In the genomic region with DNA sequence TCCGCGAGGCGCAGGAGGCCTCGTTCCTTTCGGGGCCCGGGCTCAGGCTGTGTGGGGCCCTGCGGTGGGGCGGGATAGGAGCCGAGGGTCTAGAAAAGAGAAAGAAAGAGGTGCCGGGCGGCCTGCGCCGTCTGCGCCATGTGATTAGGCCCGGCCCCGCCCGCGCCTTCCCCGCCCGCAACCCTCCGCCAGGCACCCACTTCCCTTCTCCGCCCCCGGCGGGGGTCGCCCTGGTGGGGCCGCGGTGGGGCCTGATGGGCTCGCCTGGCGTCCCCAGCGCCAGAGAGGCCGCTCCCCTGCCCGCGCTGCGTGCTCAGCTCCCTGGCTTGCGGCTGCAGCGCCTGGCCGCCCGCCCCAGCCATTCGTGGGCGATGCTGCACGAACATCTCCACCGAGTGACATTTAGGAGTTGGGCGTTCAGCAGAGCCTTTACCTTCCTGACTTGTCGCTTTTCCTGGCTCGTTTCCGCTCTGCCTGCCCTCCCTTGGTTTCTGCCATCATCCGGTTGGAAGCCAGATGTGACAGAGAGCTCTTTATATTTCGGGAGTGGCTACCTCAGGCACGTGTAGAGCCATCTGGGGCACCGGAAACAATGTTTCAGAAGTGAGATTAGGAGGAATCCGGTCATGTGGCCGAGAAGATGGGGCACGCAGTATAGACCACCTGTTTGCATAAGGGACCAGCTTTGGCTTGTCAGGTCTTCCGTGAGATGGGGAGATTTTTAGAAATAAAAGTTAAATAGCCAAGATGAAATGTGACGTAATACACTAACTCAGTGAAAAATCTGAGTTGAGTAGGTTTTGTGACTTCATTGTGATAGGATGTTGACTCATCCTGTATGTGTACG, we compare ENCODE assay signal across 8 cellular contexts. TPM values are rescaled to one million over a fixed set of nuclear protein-coding genes. Genes with fewer than 3 reads are reported as not detected.
DNase-seq lines count a peak whose midpoint lies in the region; ATAC-seq, FAIRE-seq and TF ChIP-seq lines count a peak whose summit lies in the region.

No MANE protein-coding gene starts in this region.

- POLR2A ChIA-PET in WTC11 (lab: Charles Lee) = interaction anchor here (0.6 to 1.6 kb wide), 3 partner anchors 10 to 563 kb away, joined by 3 to 10 read pairs (median 5); no protein-coding TSS in a partner anchor

- peak overlapping the region; percentile 77 to 89 for H3K9ac ChIP-seq in kidney (ENCODE audit: low read length in 2 of 2)

- H3K9me3 ChIP-seq in kidney (ENCODE audit: control insufficient read depth in 1 of 2, low read length in 2 of 2) = no peaks in the 10 kb centered on the region

- no peak for FAIRE-seq in kidney (lab: Jason Lieb, UNC)

- ATAC-seq in GM18858 (IDR thresholded peaks at IDR 0.05; ENCODE audit: unreplicated experiment) = peak; percentile 48
- peak; percentile 54 for ATAC-seq in HG03095 (IDR thresholded peaks at IDR 0.05; ENCODE audit: unreplicated experiment)
- ATAC-seq in WTC11 = peak; percentile 19

- H3K4me1 Mint-ChIP-seq in WTC11 = peaks cover 44% of the 10 kb centered on the region

- DNase-seq in A172 (ENCODE audit: low spot score) = peak; percentile 88
- peak; percentile 85 for DNase-seq in NCI-H2227 (lab: John Stamatoyannopoulos, UW; ENCODE audit: unreplicated experiment)
- peak; percentile 54 for DNase-seq in WTC11 (ENCODE audit: low spot score)
- DNase-seq in cardiac fibroblast (ENCODE audit: low read depth in 2 of 2) = peak; percentile 49 to 86
- peak; percentile 88 for DNase-seq in kidney
- peak; percentile 16 to 39 for DNase-seq in stimulated activated CD4-positive, alpha-beta T cell treated with anti-CD3 and anti-CD28 coated beads, Interleukin-1b, Interleukin-23, amount 100 ng/mL, for 1 hour (ENCODE audit: low read depth in 2 of 2)

- H3K36me3 ChIP-seq in kidney (ENCODE audit: control insufficient read depth in 1 of 2, insufficient read depth in 2 of 2, low read length in 2 of 2) = peaks cover 0 to 6% of the 10 kb centered on the region in 2 donors

- peak overlapping the region; percentile 93 to 94 for H3K27ac ChIP-seq in kidney (ENCODE audit: low read depth in 2 of 2, low read length in 2 of 2)

- CTCF ChIA-PET in WTC11 (lab: Charles Lee) = interaction anchor here (1.0 kb wide), 1 partner anchor 31 kb away, joined by 3 read pairs; no protein-coding TSS in a partner anchor

- no peaks in the 10 kb centered on the region for H3K4me1 ChIP-seq in kidney (ENCODE audit: control insufficient read depth in 1 of 2, insufficient read depth in 1 of 2, low read depth in 1 of 2, low read length in 2 of 2)

- peak overlapping the region; percentile 72 to 92 for H3K4me3 ChIP-seq in cardiac fibroblast (replicated peaks in 1 of 2; ENCODE audit: low read depth in 2 of 2, low read length in 2 of 2)
- H3K4me3 ChIP-seq in kidney (ENCODE audit: low read length in 2 of 2) = peak overlapping the region; percentile 72 to 97

- TF ChIP-seq CTCF in WTC11 (IDR thresholded peaks at IDR 0.05) (no peak), cardiac fibroblast (IDR thresholded peaks at IDR 0.05; ENCODE audit: low read depth, low read length) (no peak), kidney (IDR thresholded peaks at IDR 0.05; ENCODE audit: borderline replicate concordance, extremely low read depth, insufficient read depth) (no peak)

- peak overlapping the region; percentile 93 for H3K27ac Mint-ChIP-seq in WTC11

- H3K36me3 Mint-ChIP-seq in WTC11 = peaks cover 10% of the 10 kb centered on the region

- H3K9me3 Mint-ChIP-seq in WTC11 = no peaks in the 10 kb centered on the region

- peak overlapping the region; percentile 94 for H3K4me3 Mint-ChIP-seq in WTC11

- no peaks in the 10 kb centered on the region; the same call in 1 of the 2 replicates for H3K27me3 Mint-ChIP-seq in WTC11 (ENCODE audit: low read depth)

- intact Hi-C loops in kidney (cut with DNase I) = no loop called here

TF ChIP-seq in WTC11, 78 proteins besides CTCF, POLR2A, EP300 and RAD21 (continues in another document):
- peak; percentile 16; the same call in 1 of the 2 replicates for TF ChIP-seq TCF7 (CRISPR knock-in tag; IDR thresholded peaks at IDR 0.05; ENCODE audit: low read depth)
- TF ChIP-seq SMAD4 (CRISPR knock-in tag; IDR thresholded peaks at IDR 0.05) = no peak
- TF ChIP-seq, protein P1, sequence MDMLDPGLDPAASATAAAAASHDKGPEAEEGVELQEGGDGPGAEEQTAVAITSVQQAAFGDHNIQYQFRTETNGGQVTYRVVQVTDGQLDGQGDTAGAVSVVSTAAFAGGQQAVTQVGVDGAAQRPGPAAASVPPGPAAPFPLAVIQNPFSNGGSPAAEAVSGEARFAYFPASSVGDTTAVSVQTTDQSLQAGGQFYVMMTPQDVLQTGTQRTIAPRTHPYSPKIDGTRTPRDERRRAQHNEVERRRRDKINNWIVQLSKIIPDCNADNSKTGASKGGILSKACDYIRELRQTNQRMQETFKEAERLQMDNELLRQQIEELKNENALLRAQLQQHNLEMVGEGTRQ (CRISPR knock-in tag; IDR thresholded peaks at IDR 0.05) = peak; percentile 71
- peak; percentile 22; the same call in 1 of the 2 replicates for TF ChIP-seq ZNF423 (CRISPR knock-in tag; IDR thresholded peaks at IDR 0.05)
- TF ChIP-seq, protein P2, sequence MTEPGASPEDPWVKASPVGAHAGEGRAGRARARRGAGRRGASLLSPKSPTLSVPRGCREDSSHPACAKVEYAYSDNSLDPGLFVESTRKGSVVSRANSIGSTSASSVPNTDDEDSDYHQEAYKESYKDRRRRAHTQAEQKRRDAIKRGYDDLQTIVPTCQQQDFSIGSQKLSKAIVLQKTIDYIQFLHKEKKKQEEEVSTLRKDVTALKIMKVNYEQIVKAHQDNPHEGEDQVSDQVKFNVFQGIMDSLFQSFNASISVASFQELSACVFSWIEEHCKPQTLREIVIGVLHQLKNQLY (CRISPR knock-in tag; IDR thresholded peaks at IDR 0.05) = 0 out of 2 replicates have a peak, but pooled peaks have one; percentile 48
- TF ChIP-seq PRRX2 (CRISPR knock-in tag; IDR thresholded peaks at IDR 0.05) = no peak
- TF ChIP-seq CBFB (CRISPR knock-in tag; IDR thresholded peaks at IDR 0.05; ENCODE audit: low read depth) = no peak
- no peak for TF ChIP-seq ZNF263 (CRISPR knock-in tag; IDR thresholded peaks at IDR 0.05; ENCODE audit: low read depth)
- TF ChIP-seq, protein P3, sequence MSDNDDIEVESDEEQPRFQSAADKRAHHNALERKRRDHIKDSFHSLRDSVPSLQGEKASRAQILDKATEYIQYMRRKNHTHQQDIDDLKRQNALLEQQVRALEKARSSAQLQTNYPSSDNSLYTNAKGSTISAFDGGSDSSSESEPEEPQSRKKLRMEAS (CRISPR knock-in tag; IDR thresholded peaks at IDR 0.05) = peak; percentile 85
- TF ChIP-seq ZBTB21 (CRISPR knock-in tag; IDR thresholded peaks at IDR 0.05; ENCODE audit: borderline replicate concordance) = peak; percentile 67
- TF ChIP-seq, protein P4, sequence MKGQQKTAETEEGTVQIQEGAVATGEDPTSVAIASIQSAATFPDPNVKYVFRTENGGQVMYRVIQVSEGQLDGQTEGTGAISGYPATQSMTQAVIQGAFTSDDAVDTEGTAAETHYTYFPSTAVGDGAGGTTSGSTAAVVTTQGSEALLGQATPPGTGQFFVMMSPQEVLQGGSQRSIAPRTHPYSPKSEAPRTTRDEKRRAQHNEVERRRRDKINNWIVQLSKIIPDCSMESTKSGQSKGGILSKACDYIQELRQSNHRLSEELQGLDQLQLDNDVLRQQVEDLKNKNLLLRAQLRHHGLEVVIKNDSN (CRISPR knock-in tag; IDR thresholded peaks at IDR 0.05) = peak; percentile 61
- TF ChIP-seq, protein P5, sequence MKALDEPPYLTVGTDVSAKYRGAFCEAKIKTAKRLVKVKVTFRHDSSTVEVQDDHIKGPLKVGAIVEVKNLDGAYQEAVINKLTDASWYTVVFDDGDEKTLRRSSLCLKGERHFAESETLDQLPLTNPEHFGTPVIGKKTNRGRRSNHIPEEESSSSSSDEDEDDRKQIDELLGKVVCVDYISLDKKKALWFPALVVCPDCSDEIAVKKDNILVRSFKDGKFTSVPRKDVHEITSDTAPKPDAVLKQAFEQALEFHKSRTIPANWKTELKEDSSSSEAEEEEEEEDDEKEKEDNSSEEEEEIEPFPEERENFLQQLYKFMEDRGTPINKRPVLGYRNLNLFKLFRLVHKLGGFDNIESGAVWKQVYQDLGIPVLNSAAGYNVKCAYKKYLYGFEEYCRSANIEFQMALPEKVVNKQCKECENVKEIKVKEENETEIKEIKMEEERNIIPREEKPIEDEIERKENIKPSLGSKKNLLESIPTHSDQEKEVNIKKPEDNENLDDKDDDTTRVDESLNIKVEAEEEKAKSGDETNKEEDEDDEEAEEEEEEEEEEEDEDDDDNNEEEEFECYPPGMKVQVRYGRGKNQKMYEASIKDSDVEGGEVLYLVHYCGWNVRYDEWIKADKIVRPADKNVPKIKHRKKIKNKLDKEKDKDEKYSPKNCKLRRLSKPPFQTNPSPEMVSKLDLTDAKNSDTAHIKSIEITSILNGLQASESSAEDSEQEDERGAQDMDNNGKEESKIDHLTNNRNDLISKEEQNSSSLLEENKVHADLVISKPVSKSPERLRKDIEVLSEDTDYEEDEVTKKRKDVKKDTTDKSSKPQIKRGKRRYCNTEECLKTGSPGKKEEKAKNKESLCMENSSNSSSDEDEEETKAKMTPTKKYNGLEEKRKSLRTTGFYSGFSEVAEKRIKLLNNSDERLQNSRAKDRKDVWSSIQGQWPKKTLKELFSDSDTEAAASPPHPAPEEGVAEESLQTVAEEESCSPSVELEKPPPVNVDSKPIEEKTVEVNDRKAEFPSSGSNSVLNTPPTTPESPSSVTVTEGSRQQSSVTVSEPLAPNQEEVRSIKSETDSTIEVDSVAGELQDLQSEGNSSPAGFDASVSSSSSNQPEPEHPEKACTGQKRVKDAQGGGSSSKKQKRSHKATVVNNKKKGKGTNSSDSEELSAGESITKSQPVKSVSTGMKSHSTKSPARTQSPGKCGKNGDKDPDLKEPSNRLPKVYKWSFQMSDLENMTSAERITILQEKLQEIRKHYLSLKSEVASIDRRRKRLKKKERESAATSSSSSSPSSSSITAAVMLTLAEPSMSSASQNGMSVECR (CRISPR knock-in tag; IDR thresholded peaks at IDR 0.05; ENCODE audit: borderline replicate concordance) = peak; percentile 18; the same call in 1 of the 2 replicates
- 0 out of 2 replicates have a peak, but pooled peaks have one; percentile 48 for TF ChIP-seq RELA (CRISPR knock-in tag; IDR thresholded peaks at IDR 0.05; ENCODE audit: borderline replicate concordance)

RNA-seq across cellular contexts. Expression of a gene that starts 1.1 kb away (rescaled TPM):
- total RNA-seq in A172 (2014; rRNA removed; shearing (Covaris generic)) = 221 and 233 TPM in 2 replicates
- total RNA-seq in WTC11 (2021) (102 to 115 TPM (median 102 TPM) in 3 replicates), kidney (230 TPM)
- polyA plus RNA-seq in kidney (ENCODE audit: insufficient read depth, low read depth, low replicate concordance) = 196 TPM

Comparison
In these comparisons a context has a peak if more than half of its experiments do, and no peak if none do; other contexts are left out.
1. Peak in every context shown above with its lines: DNase-seq, ATAC-seq, H3K4me3 ChIP-seq and H3K27ac ChIP-seq.
2. DNase-seq: peak in every context shown above with its lines; median percentile 88 in A172; 88 in kidney; 85 in NCI-H2227; 68 in cardiac fibroblast; 54 in WTC11; 28 in stimulated activated CD4-positive, alpha-beta T cell treated with anti-CD3 and anti-CD28 coated beads, Interleukin-1b, Interleukin-23, amount 100 ng/mL, for 1 hour.